8 cellular contexts compared by ENCODE assay signal in genomic region chr2:85577386-85578242, GRCh38. TPM values are rescaled to one million over a fixed set of nuclear protein-coding genes. Genes with fewer than 3 reads are reported as not detected.
DNase-seq lines count a peak whose midpoint lies in the region; ATAC-seq and TF ChIP-seq lines count a peak whose summit lies in the region.

VAMP8 (plus strand) TSS chr2:85577586; CDS start chr2:85577647, 61 bp downstream.

- ATAC-seq in HG02763 (IDR thresholded peaks at IDR 0.05; ENCODE audit: unreplicated experiment): peak; percentile 69
- ATAC-seq in sciatic nerve: peak; percentile 48

- H3K9me3 ChIP-seq in OCI-LY3 (ENCODE audit: insufficient read depth, low read length) (no peaks in the 10 kb centered on the region), right atrium auricular region (no peaks in the 10 kb centered on the region)

- H3K4me3 ChIP-seq in OCI-LY3 (ENCODE audit: low read length) (peak within 1 kb of the TSS; percentile 75), right atrium auricular region (peak within 1 kb of the TSS in 1 of 2 donors; percentile 37)

- H3K79me2 ChIP-seq in OCI-LY3 (ENCODE audit: low read length): no peaks in the 10 kb centered on the region

- peak within 1 kb of the TSS; percentile 71 for H2AFZ ChIP-seq in OCI-LY3 (ENCODE audit: low read depth, low read length)

- peak; percentile 79 for DNase-seq in GM13976 (ENCODE audit: low spot score)
- peak; percentile 56 for DNase-seq in activated effector memory CD4-positive, alpha-beta T cell treated with Interleukin-2 at 50 U/mL for 16 hours
- no peak for DNase-seq in right atrium auricular region (ENCODE audit: low spot score)
- DNase-seq in sciatic nerve (ENCODE audit: low spot score): no peak
- DNase-seq in NCI-H82 (lab: John Stamatoyannopoulos, UW): no peak
- no peak for DNase-seq in HuH-7 (ENCODE audit: low spot score)

- H3K36me3 ChIP-seq in OCI-LY3 (replicated peaks; ENCODE audit: low read depth, low read length) (no peaks in the 10 kb centered on the region), right atrium auricular region (no peaks in the 10 kb centered on the region)

- H3K4me1 ChIP-seq in OCI-LY3 (ENCODE audit: low read length): peaks cover 19% of the 10 kb centered on the region
- H3K4me1 ChIP-seq in right atrium auricular region: peaks cover 0 to 32% of the 10 kb centered on the region in 2 donors

- peak within 1 kb of the TSS; percentile 78 for H3K4me2 ChIP-seq in OCI-LY3 (ENCODE audit: low read length)

- H4K20me1 ChIP-seq in OCI-LY3 (ENCODE audit: insufficient read depth, low read length): no peaks in the 10 kb centered on the region

- TF ChIP-seq CTCF in GM13976 (IDR thresholded peaks at IDR 0.05; ENCODE audit: borderline replicate concordance, control extremely low read depth, extremely low read depth, insufficient read depth, missing control alignments) (no peak), OCI-LY3 (IDR thresholded peaks at IDR 0.05; ENCODE audit: low read depth, low read length) (no peak), right atrium auricular region (IDR thresholded peaks at IDR 0.05) (no peak)

- intact Hi-C loops in sciatic nerve (cut with DNase I): no loop called here

- H3K27ac ChIP-seq in OCI-LY3 (ENCODE audit: low read length): no peak within 1 kb of the TSS
- H3K27ac ChIP-seq in right atrium auricular region: peak within 1 kb of the TSS; percentile 80

- peak within 1 kb of the TSS; percentile 59 for H3K9ac ChIP-seq in OCI-LY3 (ENCODE audit: low read length)

- in situ Hi-C loops in GM13976 (cut with MboI; ENCODE audit: low sequenced_read_pairs, unreplicated experiment): no loop called here

- no peaks in the 10 kb centered on the region for H3K27me3 ChIP-seq in OCI-LY3 (ENCODE audit: low read depth, low read length)
- no peaks in the 10 kb centered on the region for H3K27me3 ChIP-seq in right atrium auricular region

RNA-seq across cellular contexts. Expression of gene VAMP8, which starts in this region (rescaled TPM):
- total RNA-seq in right atrium auricular region (10 to 100 TPM; 11.9 to 26.1 TPM), sciatic nerve (31.1 TPM)

Comparison
In these comparisons a context has a peak if more than half of its experiments do, and no peak if none do; other contexts are left out.
1. DNase-seq: peak in GM13976 (single experiment) and activated effector memory CD4-positive, alpha-beta T cell treated with Interleukin-2 at 50 U/mL for 16 hours (single experiment); none in right atrium auricular region (single experiment), sciatic nerve (single experiment), NCI-H82 (single experiment) and HuH-7 (single experiment).